In the genomic region with DNA sequence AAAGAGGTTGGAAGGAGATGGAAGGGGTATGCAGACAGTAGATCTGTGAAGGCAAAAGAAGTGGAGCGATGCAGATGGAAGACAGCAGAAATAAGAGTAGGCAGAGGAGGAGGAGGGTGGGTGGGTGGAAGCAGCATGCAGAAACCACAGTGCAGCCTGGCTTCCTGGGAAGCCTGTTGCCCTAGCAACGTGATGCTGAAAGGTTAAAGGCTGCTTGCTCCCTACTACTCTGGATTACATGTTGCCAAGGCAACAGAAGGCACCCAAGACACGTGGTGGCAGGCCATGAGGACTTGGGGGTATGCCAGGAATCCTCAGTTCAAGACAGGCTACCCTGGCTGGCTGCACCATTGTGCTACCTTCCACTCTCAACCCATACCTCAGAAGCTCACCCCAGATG, we compare ENCODE assay signal across 19 cellular contexts.
A peak's percentile ranks its signal among the peaks of the same experiment; 100 is the strongest.
DNase-seq lines count a peak whose midpoint lies in the region; ATAC-seq lines count a peak whose summit lies in the region.
"Had no signal": no experiment of that assay in that cellular context is flagged by ENCODE, and none has a peak within 500 bp of the region (broad histone marks: within the 10 kb centered on the region; RNA-seq: fewer than 3 reads in every experiment).

No MANE protein-coding gene starts in this region.

- H3K36me3 ChIP-seq in NT2/D1 (ENCODE audit: insufficient read depth, insufficient read length, low read length), result no peaks in the 10 kb centered on the region
- H3K36me3 ChIP-seq: heart left ventricle, prostate gland, stomach had no signal

- no peak overlapping the region for H3K4me3 ChIP-seq in NT2/D1 (ENCODE audit: insufficient read length, low read depth)
- H3K4me3 ChIP-seq: heart left ventricle, prostate gland, stomach had no signal

- DNase-seq in COR-L47 (lab: John Stamatoyannopoulos, UW), result peak; percentile 48
- DNase-seq in NCI-H1092 treated with DMSO at 0.1 percent for 48 hours (lab: John Stamatoyannopoulos, UW), result peak; percentile 36
- DNase-seq in NT2/D1 (ENCODE audit: low read depth, low spot score), result peak; percentile 80
- peak; percentile 76 for DNase-seq in iPS-NIHi7 (ENCODE audit: extremely low spot score)
- no peak for DNase-seq in foreskin melanocyte
- DNase-seq in NCI-H128 (lab: John Stamatoyannopoulos, UW; ENCODE audit: unreplicated experiment), result no peak
- no peak for DNase-seq in A172 (ENCODE audit: low spot score)
- DNase-seq: activated CD8-positive, alpha-beta memory T cell treated with anti-CD3 and anti-CD28 coated beads, Interleukin-2, amount 10 ng/mL, durations not matched to agents 7 days and 5 days; activated naive CD4-positive, alpha-beta T cell treated with Interleukin-2 at 50 U/mL for 16 hours; cortex of kidney; erythroblast; heart left ventricle; Karpas-422; NCI-H2029; stomach had no signal

- H3K9me3 ChIP-seq in NT2/D1 (ENCODE audit: insufficient read depth, low read length), result no peaks in the 10 kb centered on the region
- H3K9me3 ChIP-seq: heart left ventricle, prostate gland, stomach had no signal

- no peak for ATAC-seq in GM19452 (IDR thresholded peaks at IDR 0.05; ENCODE audit: unreplicated experiment)
- ATAC-seq: activated CD4-positive, CD25-positive, alpha-beta regulatory T cell treated with anti-CD3 and anti-CD28 coated beads, Interleukin-2, amount 50 U/mL, for 24 hours; activated CD8-positive, alpha-beta memory T cell treated with anti-CD3 and anti-CD28 coated beads, Interleukin-2, amount 10 ng/mL, durations not matched to agents 7 days and 5 days; heart left ventricle; Right ventricle myocardium inferior had no signal

- peaks cover 4% of the 10 kb centered on the region for H3K4me1 ChIP-seq in NT2/D1 (ENCODE audit: insufficient read depth, insufficient read length)
- H3K4me1 ChIP-seq: prostate gland, stomach had no signal

- H3K27me3 ChIP-seq in NT2/D1 (ENCODE audit: insufficient read depth, insufficient read length), result no peaks in the 10 kb centered on the region
- H3K27me3 ChIP-seq: stomach had no signal

- no peak overlapping the region for H3K9ac ChIP-seq in NT2/D1 (ENCODE audit: insufficient read length, low read depth)

Comparison
In these comparisons a context has a peak if more than half of its experiments do, and no peak if none do; other contexts are left out.
1. DNase-seq: peak in COR-L47 (single experiment), NCI-H1092 treated with DMSO at 0.1 percent for 48 hours (single experiment), NT2/D1 (single experiment) and iPS-NIHi7 (single experiment); none in foreskin melanocyte (single experiment), NCI-H128 (single experiment) and A172 (single experiment).